In genomic region chr12:4228122-4228580, GRCh38 we compare ENCODE assay signal across 27 cellular contexts. TPM values are rescaled to one million over a fixed set of nuclear protein-coding genes. Genes with fewer than 3 reads are reported as not detected.
DNase-seq lines count a peak whose midpoint lies in the region; ATAC-seq, FAIRE-seq and TF ChIP-seq lines count a peak whose summit lies in the region.
"Had no signal": no experiment of that assay in that cellular context is flagged by ENCODE, and none has a peak within 500 bp of the region (broad histone marks: within the 10 kb centered on the region; RNA-seq: fewer than 3 reads in every experiment).

No MANE protein-coding gene starts in this region.

- H3K27me3 Mint-ChIP-seq in GM23338 (ENCODE audit: insufficient read depth, low read depth, poor library complexity), result no peaks in the 10 kb centered on the region
- peaks cover 12% of the 10 kb centered on the region for H3K27me3 Mint-ChIP-seq in neural progenitor cell (ENCODE audit: insufficient read depth, low read depth)
- peaks cover 6 to 13% (median 7%) of the 10 kb centered on the region in 3 donors for H3K27me3 Mint-ChIP-seq in CD14-positive monocyte (ENCODE audit: low read depth in 3 of 3)
- H3K27me3 Mint-ChIP-seq in CD8-positive, alpha-beta memory T cell, result peaks cover 4 to 6% of the 10 kb centered on the region in 2 donors

- no peaks in the 10 kb centered on the region; the same call in 1 of the 2 replicates for H3K9me2 ChIP-seq in GM23338 (ENCODE audit: insufficient read depth)

- H2AFZ ChIP-seq in GM23338 (no peak overlapping the region), K562 (ENCODE audit: low read depth, low read length) (peak overlapping the region; percentile 11; the same call in 1 of the 2 replicates), neural progenitor cell (replicated peaks) (peak overlapping the region; percentile 85)

- peak overlapping the region; percentile 65 for H3K4me2 ChIP-seq in GM23338
- H3K4me2 ChIP-seq in K562 (ENCODE audit: insufficient read depth, low read length), result no peak overlapping the region; the same call in 1 of the 2 replicates
- H3K4me2 ChIP-seq in neural progenitor cell, result peak overlapping the region; percentile 13
- H3K4me2 ChIP-seq: BLaER1 treated with 17β-estradiol and CSF1 and Interleukin-3, amounts not matched to agents 10 nM and 100 nM had no signal

- TF ChIP-seq CTCF in GM23338 (conservative IDR thresholded peaks at IDR 0.05; ENCODE audit: low read depth in 2 of 2), result peak; percentile 66 to 72
- TF ChIP-seq CTCF in K562 (IDR thresholded peaks at IDR 0.05 in 2 of 3, conservative IDR thresholded peaks at IDR 0.05 in 1 of 3; ENCODE audit: insufficient read depth in 2 of 3, low read depth in 1 of 3, low read length in 3 of 3), result peak in 1 of 3 experiments; percentile 35; a peak in 2 of 6 replicates
- peak; percentile 43 for TF ChIP-seq CTCF in neural progenitor cell (IDR thresholded peaks at IDR 0.05)
- no peak for TF ChIP-seq CTCF in CD14-positive monocyte (IDR thresholded peaks at IDR 0.05)

- no peak overlapping the region for H3K9ac ChIP-seq in K562 (ENCODE audit: insufficient read depth in 1 of 2, low read depth in 2 of 2, low read length in 2 of 2)
- no peak overlapping the region for H3K9ac ChIP-seq in neural progenitor cell
- H3K9ac ChIP-seq: BLaER1 treated with 17β-estradiol and CSF1 and Interleukin-3, amounts not matched to agents 10 nM and 100 nM had no signal

- FAIRE-seq in K562 (lab: Jason Lieb, UNC), result no peak
- FAIRE-seq: astrocyte had no signal

- no peaks in the 10 kb centered on the region for H3K36me3 Mint-ChIP-seq in GM23338 (ENCODE audit: low read depth)
- H3K36me3 Mint-ChIP-seq in neural progenitor cell, result no peaks in the 10 kb centered on the region
- no peaks in the 10 kb centered on the region for H3K36me3 Mint-ChIP-seq in CD14-positive monocyte
- peaks cover 0 to 1% (median 0%) of the 10 kb centered on the region in 3 donors for H3K36me3 Mint-ChIP-seq in CD8-positive, alpha-beta memory T cell
- H3K36me3 Mint-ChIP-seq: memory B cell had no signal

- peaks cover 13% of the 10 kb centered on the region for H3K4me1 ChIP-seq in GM23338 (ENCODE audit: insufficient read depth)
- H3K4me1 ChIP-seq in K562 (replicated peaks in 1 of 2; ENCODE audit: control insufficient read depth in 2 of 2, insufficient read depth in 2 of 2, low read length in 2 of 2), result no peaks in the 10 kb centered on the region; a peak in 1 of 5 replicates
- H3K4me1 ChIP-seq in iPS DF 6.9 (ENCODE audit: control insufficient read depth, insufficient read depth, low read length), result no peaks in the 10 kb centered on the region
- H3K4me1 ChIP-seq in neural progenitor cell, result no peaks in the 10 kb centered on the region
- no peaks in the 10 kb centered on the region for H3K4me1 ChIP-seq in CD8-positive, alpha-beta memory T cell (ENCODE audit: insufficient read depth, low read length)
- H3K4me1 ChIP-seq: right lobe of liver had no signal

- H4K20me1 ChIP-seq in GM23338 (replicated peaks; ENCODE audit: insufficient read depth) (no peaks in the 10 kb centered on the region), K562 (replicated peaks; ENCODE audit: control insufficient read depth, insufficient read depth, low read length) (no peaks in the 10 kb centered on the region), neural progenitor cell (ENCODE audit: low read depth) (no peaks in the 10 kb centered on the region)
- H4K20me1 ChIP-seq: BLaER1 treated with 17β-estradiol and CSF1 and Interleukin-3, amounts not matched to agents 10 nM and 100 nM had no signal

- peak; percentile 12 to 40; a peak in 2 of 4 replicates for TF ChIP-seq RAD21 in K562 (CRISPR knock-in tag; conservative IDR thresholded peaks at IDR 0.05 in 1 of 2, IDR thresholded peaks at IDR 0.05 in 1 of 2)

- in situ Hi-C loops in K562 (cut with MboI), result no loop called here

- no peaks in the 10 kb centered on the region; the same call in 1 of the 2 replicates for H3K36me3 ChIP-seq in GM23338 (ENCODE audit: insufficient read depth)
- no peaks in the 10 kb centered on the region for H3K36me3 ChIP-seq in K562 (ENCODE audit: control insufficient read depth, insufficient read depth, low read length)
- no peaks in the 10 kb centered on the region for H3K36me3 ChIP-seq in iPS DF 6.9 (ENCODE audit: control insufficient read depth, insufficient read depth, low read length)
- no peaks in the 10 kb centered on the region for H3K36me3 ChIP-seq in neural progenitor cell
- H3K36me3 ChIP-seq in CD8-positive, alpha-beta memory T cell (ENCODE audit: insufficient read depth, low read length), result no peaks in the 10 kb centered on the region
- H3K36me3 ChIP-seq: BLaER1 treated with 17β-estradiol and CSF1 and Interleukin-3, amounts not matched to agents 10 nM and 100 nM; right lobe of liver had no signal

- H3K4me1 Mint-ChIP-seq in GM23338 (peaks cover 11% of the 10 kb centered on the region), neural progenitor cell (no peaks in the 10 kb centered on the region), CD14-positive monocyte (peaks cover 37% of the 10 kb centered on the region)
- no peaks in the 10 kb centered on the region for H3K4me1 Mint-ChIP-seq in CD8-positive, alpha-beta memory T cell

- TF ChIP-seq POLR2A in K562 (conservative IDR thresholded peaks at IDR 0.05), result no peak

- H3K4me3 Mint-ChIP-seq in GM23338 (peak overlapping the region; percentile 47; the same call in 2 of the 3 replicates), neural progenitor cell (no peak overlapping the region), CD14-positive monocyte (peak overlapping the region in 1 of 2 donors; percentile 16)
- no peak overlapping the region for H3K4me3 Mint-ChIP-seq in CD8-positive, alpha-beta memory T cell
- H3K4me3 Mint-ChIP-seq: activated CD8-positive, alpha-beta T cell treated with anti-CD3 and anti-CD28 coated beads for 36 hours; dendritic cell treated with granulocyte-macrophage colony-stimulating factor and Interleukin-4, amounts not matched to agents 40 ng/mL and 50 ng/mL, for 4 days; memory B cell had no signal

- H3K27ac ChIP-seq in GM23338 (ENCODE audit: low read depth) (no peak overlapping the region), K562 (ENCODE audit: extremely low read depth, low read depth, low read length) (no peak overlapping the region), iPS DF 6.9 (ENCODE audit: low read length) (no peak overlapping the region), neural progenitor cell (no peak overlapping the region)
- H3K27ac ChIP-seq in CD8-positive, alpha-beta memory T cell (ENCODE audit: low read depth, low read length), result no peak overlapping the region
- H3K27ac ChIP-seq: BLaER1 treated with 17β-estradiol and CSF1 and Interleukin-3, amounts not matched to agents 10 nM and 100 nM; right lobe of liver; SK-N-MC had no signal

- H3K9me3 ChIP-seq in K562 (replicated peaks; ENCODE audit: control insufficient read depth, insufficient read depth, low read depth, low read length) (no peaks in the 10 kb centered on the region), iPS DF 6.9 (ENCODE audit: control insufficient read depth, insufficient read depth, low read length) (no peaks in the 10 kb centered on the region), neural progenitor cell (ENCODE audit: low read depth) (no peaks in the 10 kb centered on the region)
- H3K9me3 ChIP-seq in CD8-positive, alpha-beta memory T cell (ENCODE audit: low read length), result no peaks in the 10 kb centered on the region
- H3K9me3 ChIP-seq: right lobe of liver had no signal

- POLR2A ChIA-PET in K562 (lab: Yijun Ruan, JAX), result interaction anchor here (0.6 to 1.3 kb wide), 4 partner anchors 8 to 395 kb away, joined by 3 to 4 read pairs (median 3); no protein-coding TSS in a partner anchor
- POLR2A ChIA-PET in CD8-positive, alpha-beta memory T cell (lab: Charles Lee), result no interaction called here

- H3K4me3 ChIP-seq in GM23338 (peak overlapping the region; percentile 49), K562 (no peak overlapping the region), iPS DF 6.9 (ENCODE audit: low read length) (peak overlapping the region; percentile 2; the same call in 1 of the 2 replicates), neural progenitor cell (peak overlapping the region; percentile 5)
- no peak overlapping the region for H3K4me3 ChIP-seq in CD8-positive, alpha-beta memory T cell (ENCODE audit: low read length)
- H3K4me3 ChIP-seq: BLaER1 treated with 17β-estradiol and CSF1 and Interleukin-3, amounts not matched to agents 10 nM and 100 nM; right lobe of liver; SK-N-MC had no signal

- no peaks in the 10 kb centered on the region for H3K9me1 ChIP-seq in K562 (ENCODE audit: control insufficient read depth, insufficient read depth, low read length)

- H3K79me2 ChIP-seq in GM23338 (replicated peaks; ENCODE audit: insufficient read depth), result peaks cover 11% of the 10 kb centered on the region
- H3K79me2 ChIP-seq in K562 (ENCODE audit: control insufficient read depth, insufficient read depth, low read length), result no peaks in the 10 kb centered on the region
- no peaks in the 10 kb centered on the region for H3K79me2 ChIP-seq in neural progenitor cell (ENCODE audit: low read depth)

- ATAC-seq in GM23338 (peak; percentile 90), K562 (peak; percentile 53; the same call in 1 of the 3 replicates)
- ATAC-seq: activated CD8-positive, alpha-beta T cell treated with anti-CD3 and anti-CD28 coated beads for 36 hours; left lobe of liver; right lobe of liver had no signal

- no peak for TF ChIP-seq EP300 in K562 (IDR thresholded peaks at IDR 0.05; ENCODE audit: low read length)

- no TSS peak for BruUV-seq in K562 (replicated peaks; lab: Mats Ljungman, UMichigan)

- H3K27me3 ChIP-seq in GM23338 (ENCODE audit: insufficient read depth), result no peaks in the 10 kb centered on the region
- peaks cover 9 to 34% of the 10 kb centered on the region in 2 experiments; a peak in 4 of 5 replicates for H3K27me3 ChIP-seq in K562 (ENCODE audit: control insufficient read depth in 2 of 2, insufficient read depth in 2 of 2, low read length in 2 of 2)
- no peaks in the 10 kb centered on the region for H3K27me3 ChIP-seq in iPS DF 6.9 (ENCODE audit: control insufficient read depth, insufficient read depth, low read length)
- no peaks in the 10 kb centered on the region for H3K27me3 ChIP-seq in neural progenitor cell
- no peaks in the 10 kb centered on the region for H3K27me3 ChIP-seq in CD8-positive, alpha-beta memory T cell (ENCODE audit: insufficient read depth, low read length, poor library complexity, severe bottlenecking)
- H3K27me3 ChIP-seq: right lobe of liver had no signal

- CTCF ChIA-PET in K562 (lab: Yijun Ruan, JAX; ENCODE audit: low intra/inter-chr PET ratio), result no interaction called here
- CTCF ChIA-PET in CD8-positive, alpha-beta memory T cell (lab: Charles Lee), result no interaction called here

- WGBS in K562 (ENCODE audit: insufficient coverage, low coverage, missing lambda C conversion rate), result 29% methylated on average over 14 of the region's 18 CpGs
- no CpG with 5 or more reads among the region's 18 CpGs for WGBS in iPS DF 6.9 (ENCODE audit: insufficient coverage, insufficient read length)

- H3F3A ChIP-seq in GM23338 (replicated peaks; ENCODE audit: low read depth) (0 out of 2 replicates have a peak, but pooled peaks cover 4% of the 10 kb centered on the region), neural progenitor cell (ENCODE audit: low read depth) (no peaks in the 10 kb centered on the region)

- H3K9me3 Mint-ChIP-seq in GM23338 (no peaks in the 10 kb centered on the region; the same call in 2 of the 3 replicates), neural progenitor cell (no peaks in the 10 kb centered on the region), CD14-positive monocyte (peaks cover 0 to 2% (median 0%) of the 10 kb centered on the region in 7 donors)
- no peaks in the 10 kb centered on the region for H3K9me3 Mint-ChIP-seq in CD8-positive, alpha-beta memory T cell
- H3K9me3 Mint-ChIP-seq: activated CD8-positive, alpha-beta T cell treated with anti-CD3 and anti-CD28 coated beads for 36 hours; dendritic cell treated with granulocyte-macrophage colony-stimulating factor and Interleukin-4, amounts not matched to agents 40 ng/mL and 50 ng/mL, for 4 days; memory B cell had no signal

- intact Hi-C loops in K562 (cut with micrococcal nuclease), result loop anchor here (10.0 kb wide), 1 partner anchor 123 kb away; no protein-coding TSS in a partner anchor
- intact Hi-C loops in CD14-positive monocyte (cut with micrococcal nuclease), result no loop called here

- H3K27ac Mint-ChIP-seq in GM23338, result peak overlapping the region; percentile 37; the same call in 1 of the 2 replicates
- no peak overlapping the region for H3K27ac Mint-ChIP-seq in neural progenitor cell
- no peak overlapping the region for H3K27ac Mint-ChIP-seq in CD14-positive monocyte
- peak overlapping the region in 1 of 8 donors; percentile 56 for H3K27ac Mint-ChIP-seq in CD8-positive, alpha-beta memory T cell
- H3K27ac Mint-ChIP-seq: activated CD8-positive, alpha-beta T cell treated with anti-CD3 and anti-CD28 coated beads for 36 hours; dendritic cell treated with granulocyte-macrophage colony-stimulating factor and Interleukin-4, amounts not matched to agents 40 ng/mL and 50 ng/mL, for 4 days had no signal

- DNase-seq in GM23338 (ENCODE audit: low spot score) (peak; percentile 91), K562 (ENCODE audit: extremely low read depth in 1 of 4, low spot score in 3 of 4) (peak in 1 of 4 experiments; percentile 17), iPS DF 6.9 (ENCODE audit: low read depth, low spot score) (peak; percentile 35), neural progenitor cell (ENCODE audit: low spot score) (no peak), CD14-positive monocyte (ENCODE audit: low spot score) (no peak), NCI-H82 treated with DMSO at 0.1 percent for 48 hours (lab: John Stamatoyannopoulos, UW; ENCODE audit: unreplicated experiment) (no peak)
- no peak for DNase-seq in stimulated activated CD4-positive, alpha-beta T cell treated with anti-CD3 and anti-CD28 coated beads, Interleukin-4, amount 100 ng/mL, for 24 hours
- DNase-seq in CD8-positive, alpha-beta memory T cell, result no peak
- DNase-seq: activated CD8-positive, alpha-beta T cell treated with anti-CD3 and anti-CD28 coated beads for 36 hours; activated gamma-delta T cell; activated T-cell treated with anti-CD3 and anti-CD28 coated beads for 4 hours; caudate nucleus; DND-41; hypothalamus; NCI-H1105; NCI-H2029 treated with DMSO at 0.1 percent for 48 hours; NCI-H2227 treated with DMSO at 0.1 percent for 48 hours; NCI-H69; stimulated activated CD4-positive, alpha-beta T cell treated with anti-CD3 and anti-CD28 coated beads, Interleukin-2, amount 100 ng/mL, for 48 hours; T-helper 2 cell had no signal

RNA-seq across cellular contexts. Expression of gene CCND2, which starts 45.4 kb away (rescaled TPM):
- total RNA-seq in GM23338 (2014; rRNA removed; shearing (Covaris generic)), result 208 and 224 TPM in 2 replicates
- polyA plus RNA-seq in GM23338 (2016; fragmentation: Nextera tagmentation; extraction: Ambion mirVana) (70.1 and 75.6 TPM in 2 replicates), K562 (2011; rRNA removed) (36.9 and 42.9 TPM in 2 replicates), K562 (2014; fragmentation: Illumina TruSeq; extraction: Trizol) (12.6 and 13.6 TPM in 2 replicates), K562 (2014; fragmentation: Nextera tagmentation; extraction: Ambion mirVana) (10 to 100 TPM; 13.7 to 47.6 TPM), K562 (2014; rRNA removed) (30.3 and 33.2 TPM in 2 replicates), CD14-positive monocyte (1 to 10 TPM; 3.6 to 3.9 TPM)
- total RNA-seq in K562 (2011; cell fraction: chromatin; rRNA removed; ENCODE audit: low replicate concordance), result 52.6 and 55.6 TPM in 2 replicates
- total RNA-seq in K562 (2011; cell fraction: nucleolus; rRNA removed), result 37.4 and 40.2 TPM in 2 replicates
- 57.5 and 64.9 TPM in 2 replicates for total RNA-seq in K562 (2011; cell fraction: nucleoplasm; rRNA removed)
- total RNA-seq in K562 (2014; rRNA removed) (39.6 and 52.1 TPM in 2 replicates), K562 (2014; rRNA removed; fragmentation: Illumina TruSeq; extraction: Trizol) (68.9 and 71.9 TPM in 2 replicates), K562 (2015; rRNA removed; fragmentation: Illumina TruSeq; extraction: Trizol) (49.7 and 53.2 TPM in 2 replicates), K562 (2021) (93.5 and 99.3 TPM in 2 replicates), neural progenitor cell (ENCODE audit: low replicate concordance) (95.8 and 103 TPM in 2 replicates)
- polyA plus RNA-seq in K562 (2011; cell fraction: cytosol; rRNA removed), result 20.5 and 35.3 TPM in 2 replicates
- polyA plus RNA-seq in K562 (2011; cell fraction: nucleus; rRNA removed), result 28.5 and 42.5 TPM in 2 replicates
- polyA plus RNA-seq in K562 (2012), result 12.1 and 12.4 TPM in 2 replicates
- 109 and 119 TPM in 2 replicates for polyA minus RNA-seq in K562 (2011; rRNA and poly(A)+ RNA removed)
- 68.1 and 69.3 TPM in 2 replicates for polyA minus RNA-seq in K562 (2011; cell fraction: cytosol; rRNA and poly(A)+ RNA removed)
- polyA minus RNA-seq in K562 (2011; cell fraction: nucleus; rRNA and poly(A)+ RNA removed), result 21.5 and 41.5 TPM in 2 replicates
- total RNA-seq in CD8-positive, alpha-beta memory T cell, result 100 to 1,000 TPM; 784 to 792 TPM
- 72.4 TPM for polyA plus RNA-seq in CD8-positive, alpha-beta memory T cell

Comparison
In these comparisons a context has a peak if more than half of its experiments do, and no peak if none do; other contexts are left out.
1. DNase-seq: peak in GM23338 (single experiment) and iPS DF 6.9 (single experiment); none in neural progenitor cell (single experiment), CD14-positive monocyte (single experiment), NCI-H82 treated with DMSO at 0.1 percent for 48 hours (single experiment), stimulated activated CD4-positive, alpha-beta T cell treated with anti-CD3 and anti-CD28 coated beads, Interleukin-4, amount 100 ng/mL, for 24 hours (single experiment) and CD8-positive, alpha-beta memory T cell (0 of 5).
2. H3K4me3 ChIP-seq: peak in GM23338 (single experiment), iPS DF 6.9 (single experiment) and neural progenitor cell (single experiment); none in K562 (single experiment) and CD8-positive, alpha-beta memory T cell (single experiment).